ENCODE assay signal across 1 cellular context in the genomic region with DNA sequence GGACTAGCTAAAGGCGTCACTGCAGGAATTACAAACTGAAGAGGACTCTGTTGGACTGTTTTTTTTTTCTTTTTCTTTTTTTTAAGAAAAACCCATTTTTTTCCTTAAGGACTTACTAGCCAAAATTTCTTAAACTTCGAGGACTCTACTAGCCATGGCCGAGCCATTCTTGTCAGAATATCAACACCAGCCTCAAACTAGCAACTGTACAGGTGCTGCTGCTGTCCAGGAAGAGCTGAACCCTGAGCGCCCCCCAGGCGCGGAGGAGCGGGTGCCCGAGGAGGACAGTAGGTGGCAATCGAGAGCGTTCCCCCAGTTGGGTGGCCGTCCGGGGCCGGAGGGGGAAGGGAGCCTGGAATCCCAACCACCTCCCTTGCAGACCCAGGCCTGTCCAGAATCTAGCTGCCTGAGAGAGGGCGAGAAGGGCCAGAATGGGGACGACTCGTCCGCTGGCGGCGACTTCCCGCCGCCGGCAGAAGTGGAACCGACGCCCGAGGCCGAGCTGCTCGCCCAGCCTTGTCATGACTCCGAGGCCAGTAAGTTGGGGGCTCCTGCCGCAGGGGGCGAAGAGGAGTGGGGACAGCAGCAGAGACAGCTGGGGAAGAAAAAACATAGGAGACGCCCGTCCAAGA.
TF ChIP-seq lines count a peak whose summit lies in the region.

No MANE protein-coding gene starts in this region.

TF ChIP-seq in HepG2, 621 proteins besides CTCF, POLR2A, EP300 and RAD21 (continued from another document and continues in another):
- TF ChIP-seq, protein P1, sequence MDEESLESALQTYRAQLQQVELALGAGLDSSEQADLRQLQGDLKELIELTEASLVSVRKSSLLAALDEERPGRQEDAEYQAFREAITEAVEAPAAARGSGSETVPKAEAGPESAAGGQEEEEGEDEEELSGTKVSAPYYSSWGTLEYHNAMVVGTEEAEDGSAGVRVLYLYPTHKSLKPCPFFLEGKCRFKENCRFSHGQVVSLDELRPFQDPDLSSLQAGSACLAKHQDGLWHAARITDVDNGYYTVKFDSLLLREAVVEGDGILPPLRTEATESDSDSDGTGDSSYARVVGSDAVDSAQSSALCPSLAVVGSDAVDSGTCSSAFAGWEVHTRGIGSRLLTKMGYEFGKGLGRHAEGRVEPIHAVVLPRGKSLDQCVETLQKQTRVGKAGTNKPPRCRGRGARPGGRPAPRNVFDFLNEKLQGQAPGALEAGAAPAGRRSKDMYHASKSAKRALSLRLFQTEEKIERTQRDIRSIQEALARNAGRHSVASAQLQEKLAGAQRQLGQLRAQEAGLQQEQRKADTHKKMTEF (CRISPR knock-in tag; IDR thresholded peaks at IDR 0.05), result 0 out of 2 replicates have a peak, but pooled peaks have one; percentile 28
- TF ChIP-seq ZNF607 (CRISPR knock-in tag; IDR thresholded peaks at IDR 0.05; ENCODE audit: borderline replicate concordance) (peak; percentile 23; the same call in 1 of the 2 replicates), ZNF781 (CRISPR knock-in tag; IDR thresholded peaks at IDR 0.05; ENCODE audit: borderline replicate concordance, not compliant biosample characterization) (no peak), SAFB2 (CRISPR knock-in tag; IDR thresholded peaks at IDR 0.05; ENCODE audit: borderline replicate concordance, low read depth) (no peak), ZFP36L1 (CRISPR knock-in tag; IDR thresholded peaks at IDR 0.05) (no peak), GATAD2A (CRISPR knock-in tag; IDR thresholded peaks at IDR 0.05) (peak; percentile 58), TAF15 (IDR thresholded peaks at IDR 0.05; ENCODE audit: low read depth, low read length, poor library complexity, severe bottlenecking) (peak; percentile 73), ZNF773 (CRISPR knock-in tag; IDR thresholded peaks at IDR 0.05; ENCODE audit: borderline replicate concordance) (0 out of 2 replicates have a peak, but pooled peaks have one; percentile 61), MTF1 (CRISPR knock-in tag; IDR thresholded peaks at IDR 0.05) (0 out of 2 replicates have a peak, but pooled peaks have one; percentile 49), SIN3A (IDR thresholded peaks at IDR 0.05; ENCODE audit: borderline replicate concordance, low read depth, low read length) (peak; percentile 67; the same call in 1 of the 2 replicates), AKAP8 (CRISPR knock-in tag; IDR thresholded peaks at IDR 0.05) (no peak), ZNF383 (CRISPR knock-in tag; IDR thresholded peaks at IDR 0.05; ENCODE audit: borderline replicate concordance) (no peak), ZNF816 (CRISPR knock-in tag; IDR thresholded peaks at IDR 0.05; ENCODE audit: borderline replicate concordance) (0 out of 2 replicates have a peak, but pooled peaks have one; percentile 79), ASH2L (IDR thresholded peaks at IDR 0.05; ENCODE audit: insufficient read length, low read depth, low read length) (peak; percentile 57), AGO2 (optimal IDR thresholded peaks at IDR 0.05; ENCODE audit: low read depth, low read length) (peak; percentile 80), BORCS8-MEF2B (CRISPR knock-in tag; IDR thresholded peaks at IDR 0.05) (peak; percentile 25; the same call in 1 of the 2 replicates), NR2F1 (CRISPR knock-in tag; IDR thresholded peaks at IDR 0.05) (0 out of 4 replicates have a peak, but pooled peaks of 1 of the 2 experiments have one; percentile 10)
- TF ChIP-seq, protein P2, sequence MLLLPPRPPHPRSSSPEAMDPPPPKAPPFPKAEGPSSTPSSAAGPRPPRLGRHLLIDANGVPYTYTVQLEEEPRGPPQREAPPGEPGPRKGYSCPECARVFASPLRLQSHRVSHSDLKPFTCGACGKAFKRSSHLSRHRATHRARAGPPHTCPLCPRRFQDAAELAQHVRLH (CRISPR knock-in tag; IDR thresholded peaks at IDR 0.05; ENCODE audit: borderline replicate concordance, low read depth), result no peak; the same call in 1 of the 2 replicates
- TF ChIP-seq, protein P3, sequence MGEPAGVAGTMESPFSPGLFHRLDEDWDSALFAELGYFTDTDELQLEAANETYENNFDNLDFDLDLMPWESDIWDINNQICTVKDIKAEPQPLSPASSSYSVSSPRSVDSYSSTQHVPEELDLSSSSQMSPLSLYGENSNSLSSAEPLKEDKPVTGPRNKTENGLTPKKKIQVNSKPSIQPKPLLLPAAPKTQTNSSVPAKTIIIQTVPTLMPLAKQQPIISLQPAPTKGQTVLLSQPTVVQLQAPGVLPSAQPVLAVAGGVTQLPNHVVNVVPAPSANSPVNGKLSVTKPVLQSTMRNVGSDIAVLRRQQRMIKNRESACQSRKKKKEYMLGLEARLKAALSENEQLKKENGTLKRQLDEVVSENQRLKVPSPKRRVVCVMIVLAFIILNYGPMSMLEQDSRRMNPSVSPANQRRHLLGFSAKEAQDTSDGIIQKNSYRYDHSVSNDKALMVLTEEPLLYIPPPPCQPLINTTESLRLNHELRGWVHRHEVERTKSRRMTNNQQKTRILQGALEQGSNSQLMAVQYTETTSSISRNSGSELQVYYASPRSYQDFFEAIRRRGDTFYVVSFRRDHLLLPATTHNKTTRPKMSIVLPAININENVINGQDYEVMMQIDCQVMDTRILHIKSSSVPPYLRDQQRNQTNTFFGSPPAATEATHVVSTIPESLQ (CRISPR knock-in tag; conservative IDR thresholded peaks at IDR 0.05), result 0 out of 2 replicates have a peak, but pooled peaks have one; percentile 26
- TF ChIP-seq, protein P4, sequence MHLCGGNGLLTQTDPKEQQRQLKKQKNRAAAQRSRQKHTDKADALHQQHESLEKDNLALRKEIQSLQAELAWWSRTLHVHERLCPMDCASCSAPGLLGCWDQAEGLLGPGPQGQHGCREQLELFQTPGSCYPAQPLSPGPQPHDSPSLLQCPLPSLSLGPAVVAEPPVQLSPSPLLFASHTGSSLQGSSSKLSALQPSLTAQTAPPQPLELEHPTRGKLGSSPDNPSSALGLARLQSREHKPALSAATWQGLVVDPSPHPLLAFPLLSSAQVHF (CRISPR knock-in tag; IDR thresholded peaks at IDR 0.05), result peak; percentile 49; the same call in 1 of the 2 replicates
- TF ChIP-seq, protein P5, sequence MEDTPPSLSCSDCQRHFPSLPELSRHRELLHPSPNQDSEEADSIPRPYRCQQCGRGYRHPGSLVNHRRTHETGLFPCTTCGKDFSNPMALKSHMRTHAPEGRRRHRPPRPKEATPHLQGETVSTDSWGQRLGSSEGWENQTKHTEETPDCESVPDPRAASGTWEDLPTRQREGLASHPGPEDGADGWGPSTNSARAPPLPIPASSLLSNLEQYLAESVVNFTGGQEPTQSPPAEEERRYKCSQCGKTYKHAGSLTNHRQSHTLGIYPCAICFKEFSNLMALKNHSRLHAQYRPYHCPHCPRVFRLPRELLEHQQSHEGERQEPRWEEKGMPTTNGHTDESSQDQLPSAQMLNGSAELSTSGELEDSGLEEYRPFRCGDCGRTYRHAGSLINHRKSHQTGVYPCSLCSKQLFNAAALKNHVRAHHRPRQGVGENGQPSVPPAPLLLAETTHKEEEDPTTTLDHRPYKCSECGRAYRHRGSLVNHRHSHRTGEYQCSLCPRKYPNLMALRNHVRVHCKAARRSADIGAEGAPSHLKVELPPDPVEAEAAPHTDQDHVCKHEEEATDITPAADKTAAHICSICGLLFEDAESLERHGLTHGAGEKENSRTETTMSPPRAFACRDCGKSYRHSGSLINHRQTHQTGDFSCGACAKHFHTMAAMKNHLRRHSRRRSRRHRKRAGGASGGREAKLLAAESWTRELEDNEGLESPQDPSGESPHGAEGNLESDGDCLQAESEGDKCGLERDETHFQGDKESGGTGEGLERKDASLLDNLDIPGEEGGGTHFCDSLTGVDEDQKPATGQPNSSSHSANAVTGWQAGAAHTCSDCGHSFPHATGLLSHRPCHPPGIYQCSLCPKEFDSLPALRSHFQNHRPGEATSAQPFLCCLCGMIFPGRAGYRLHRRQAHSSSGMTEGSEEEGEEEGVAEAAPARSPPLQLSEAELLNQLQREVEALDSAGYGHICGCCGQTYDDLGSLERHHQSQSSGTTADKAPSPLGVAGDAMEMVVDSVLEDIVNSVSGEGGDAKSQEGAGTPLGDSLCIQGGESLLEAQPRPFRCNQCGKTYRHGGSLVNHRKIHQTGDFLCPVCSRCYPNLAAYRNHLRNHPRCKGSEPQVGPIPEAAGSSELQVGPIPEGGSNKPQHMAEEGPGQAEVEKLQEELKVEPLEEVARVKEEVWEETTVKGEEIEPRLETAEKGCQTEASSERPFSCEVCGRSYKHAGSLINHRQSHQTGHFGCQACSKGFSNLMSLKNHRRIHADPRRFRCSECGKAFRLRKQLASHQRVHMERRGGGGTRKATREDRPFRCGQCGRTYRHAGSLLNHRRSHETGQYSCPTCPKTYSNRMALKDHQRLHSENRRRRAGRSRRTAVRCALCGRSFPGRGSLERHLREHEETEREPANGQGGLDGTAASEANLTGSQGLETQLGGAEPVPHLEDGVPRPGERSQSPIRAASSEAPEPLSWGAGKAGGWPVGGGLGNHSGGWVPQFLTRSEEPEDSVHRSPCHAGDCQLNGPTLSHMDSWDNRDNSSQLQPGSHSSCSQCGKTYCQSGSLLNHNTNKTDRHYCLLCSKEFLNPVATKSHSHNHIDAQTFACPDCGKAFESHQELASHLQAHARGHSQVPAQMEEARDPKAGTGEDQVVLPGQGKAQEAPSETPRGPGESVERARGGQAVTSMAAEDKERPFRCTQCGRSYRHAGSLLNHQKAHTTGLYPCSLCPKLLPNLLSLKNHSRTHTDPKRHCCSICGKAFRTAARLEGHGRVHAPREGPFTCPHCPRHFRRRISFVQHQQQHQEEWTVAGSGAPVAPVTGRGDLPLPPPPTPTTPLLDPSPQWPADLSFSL (CRISPR knock-in tag; IDR thresholded peaks at IDR 0.05), result no peak
- TF ChIP-seq, protein P6, sequence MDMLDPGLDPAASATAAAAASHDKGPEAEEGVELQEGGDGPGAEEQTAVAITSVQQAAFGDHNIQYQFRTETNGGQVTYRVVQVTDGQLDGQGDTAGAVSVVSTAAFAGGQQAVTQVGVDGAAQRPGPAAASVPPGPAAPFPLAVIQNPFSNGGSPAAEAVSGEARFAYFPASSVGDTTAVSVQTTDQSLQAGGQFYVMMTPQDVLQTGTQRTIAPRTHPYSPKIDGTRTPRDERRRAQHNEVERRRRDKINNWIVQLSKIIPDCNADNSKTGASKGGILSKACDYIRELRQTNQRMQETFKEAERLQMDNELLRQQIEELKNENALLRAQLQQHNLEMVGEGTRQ (IDR thresholded peaks at IDR 0.05; ENCODE audit: low read depth, low read length), result no peak
- TF ChIP-seq, protein P6 (CRISPR knock-in tag; IDR thresholded peaks at IDR 0.05; ENCODE audit: borderline replicate concordance), result 0 out of 2 replicates have a peak, but pooled peaks have one; percentile 34
- TF ChIP-seq, protein P7, sequence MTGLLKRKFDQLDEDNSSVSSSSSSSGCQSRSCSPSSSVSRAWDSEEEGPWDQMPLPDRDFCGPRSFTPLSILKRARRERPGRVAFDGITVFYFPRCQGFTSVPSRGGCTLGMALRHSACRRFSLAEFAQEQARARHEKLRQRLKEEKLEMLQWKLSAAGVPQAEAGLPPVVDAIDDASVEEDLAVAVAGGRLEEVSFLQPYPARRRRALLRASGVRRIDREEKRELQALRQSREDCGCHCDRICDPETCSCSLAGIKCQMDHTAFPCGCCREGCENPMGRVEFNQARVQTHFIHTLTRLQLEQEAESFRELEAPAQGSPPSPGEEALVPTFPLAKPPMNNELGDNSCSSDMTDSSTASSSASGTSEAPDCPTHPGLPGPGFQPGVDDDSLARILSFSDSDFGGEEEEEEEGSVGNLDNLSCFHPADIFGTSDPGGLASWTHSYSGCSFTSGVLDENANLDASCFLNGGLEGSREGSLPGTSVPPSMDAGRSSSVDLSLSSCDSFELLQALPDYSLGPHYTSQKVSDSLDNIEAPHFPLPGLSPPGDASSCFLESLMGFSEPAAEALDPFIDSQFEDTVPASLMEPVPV (CRISPR knock-in tag; IDR thresholded peaks at IDR 0.05), result peak; percentile 49; the same call in 1 of the 2 replicates
- TF ChIP-seq, protein P8, sequence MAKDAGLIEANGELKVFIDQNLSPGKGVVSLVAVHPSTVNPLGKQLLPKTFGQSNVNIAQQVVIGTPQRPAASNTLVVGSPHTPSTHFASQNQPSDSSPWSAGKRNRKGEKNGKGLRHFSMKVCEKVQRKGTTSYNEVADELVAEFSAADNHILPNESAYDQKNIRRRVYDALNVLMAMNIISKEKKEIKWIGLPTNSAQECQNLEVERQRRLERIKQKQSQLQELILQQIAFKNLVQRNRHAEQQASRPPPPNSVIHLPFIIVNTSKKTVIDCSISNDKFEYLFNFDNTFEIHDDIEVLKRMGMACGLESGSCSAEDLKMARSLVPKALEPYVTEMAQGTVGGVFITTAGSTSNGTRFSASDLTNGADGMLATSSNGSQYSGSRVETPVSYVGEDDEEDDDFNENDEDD (CRISPR knock-in tag; IDR thresholded peaks at IDR 0.05; ENCODE audit: borderline replicate concordance), result 0 out of 2 replicates have a peak, but pooled peaks have one; percentile 43
- TF ChIP-seq, protein P9, sequence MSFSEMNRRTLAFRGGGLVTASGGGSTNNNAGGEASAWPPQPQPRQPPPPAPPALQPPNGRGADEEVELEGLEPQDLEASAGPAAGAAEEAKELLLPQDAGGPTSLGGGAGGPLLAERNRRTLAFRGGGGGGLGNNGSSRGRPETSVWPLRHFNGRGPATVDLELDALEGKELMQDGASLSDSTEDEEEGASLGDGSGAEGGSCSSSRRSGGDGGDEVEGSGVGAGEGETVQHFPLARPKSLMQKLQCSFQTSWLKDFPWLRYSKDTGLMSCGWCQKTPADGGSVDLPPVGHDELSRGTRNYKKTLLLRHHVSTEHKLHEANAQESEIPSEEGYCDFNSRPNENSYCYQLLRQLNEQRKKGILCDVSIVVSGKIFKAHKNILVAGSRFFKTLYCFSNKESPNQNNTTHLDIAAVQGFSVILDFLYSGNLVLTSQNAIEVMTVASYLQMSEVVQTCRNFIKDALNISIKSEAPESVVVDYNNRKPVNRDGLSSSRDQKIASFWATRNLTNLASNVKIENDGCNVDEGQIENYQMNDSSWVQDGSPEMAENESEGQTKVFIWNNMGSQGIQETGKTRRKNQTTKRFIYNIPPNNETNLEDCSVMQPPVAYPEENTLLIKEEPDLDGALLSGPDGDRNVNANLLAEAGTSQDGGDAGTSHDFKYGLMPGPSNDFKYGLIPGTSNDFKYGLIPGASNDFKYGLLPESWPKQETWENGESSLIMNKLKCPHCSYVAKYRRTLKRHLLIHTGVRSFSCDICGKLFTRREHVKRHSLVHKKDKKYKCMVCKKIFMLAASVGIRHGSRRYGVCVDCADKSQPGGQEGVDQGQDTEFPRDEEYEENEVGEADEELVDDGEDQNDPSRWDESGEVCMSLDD (CRISPR knock-in tag; IDR thresholded peaks at IDR 0.05; ENCODE audit: borderline replicate concordance), result no peak
- TF ChIP-seq, protein P10, sequence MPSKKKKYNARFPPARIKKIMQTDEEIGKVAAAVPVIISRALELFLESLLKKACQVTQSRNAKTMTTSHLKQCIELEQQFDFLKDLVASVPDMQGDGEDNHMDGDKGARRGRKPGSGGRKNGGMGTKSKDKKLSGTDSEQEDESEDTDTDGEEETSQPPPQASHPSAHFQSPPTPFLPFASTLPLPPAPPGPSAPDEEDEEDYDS (CRISPR knock-in tag; IDR thresholded peaks at IDR 0.05), result peak; percentile 74
